In the genomic region with DNA sequence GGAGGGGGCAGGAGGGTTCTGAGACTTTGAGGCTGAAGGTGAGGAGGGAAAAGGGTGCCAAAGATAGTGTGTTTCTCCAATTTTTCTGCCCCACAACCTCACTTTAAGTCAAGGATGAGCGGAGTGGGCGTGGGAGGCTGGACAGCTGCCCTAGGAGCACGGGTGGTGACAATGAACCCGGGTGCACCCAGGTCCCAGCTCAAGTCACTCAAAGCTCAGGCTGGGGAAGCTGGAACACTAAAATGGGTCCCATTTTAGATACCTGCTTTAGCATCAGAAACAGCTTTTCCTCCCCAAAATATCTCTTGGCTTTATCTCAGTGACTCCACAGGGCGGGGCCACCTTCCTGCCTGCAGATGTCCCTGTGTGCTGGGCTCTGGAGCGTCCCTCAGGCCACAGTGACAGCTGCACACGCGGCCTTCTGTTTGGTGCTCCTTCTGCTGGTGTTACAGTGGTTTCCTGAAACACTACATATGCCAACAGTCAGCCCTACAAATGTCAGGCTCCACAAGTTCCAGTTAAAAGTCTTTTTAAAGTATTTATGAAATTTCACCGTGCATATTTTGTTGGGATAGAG, we compare ENCODE assay signal across 2 cellular contexts.
TF ChIP-seq lines count a peak whose summit lies in the region.

No MANE protein-coding gene starts in this region.

TF ChIP-seq in Ishikawa, 13 proteins besides CTCF, POLR2A, EP300 and RAD21 (continued from another document):
- TF ChIP-seq, protein P1, sequence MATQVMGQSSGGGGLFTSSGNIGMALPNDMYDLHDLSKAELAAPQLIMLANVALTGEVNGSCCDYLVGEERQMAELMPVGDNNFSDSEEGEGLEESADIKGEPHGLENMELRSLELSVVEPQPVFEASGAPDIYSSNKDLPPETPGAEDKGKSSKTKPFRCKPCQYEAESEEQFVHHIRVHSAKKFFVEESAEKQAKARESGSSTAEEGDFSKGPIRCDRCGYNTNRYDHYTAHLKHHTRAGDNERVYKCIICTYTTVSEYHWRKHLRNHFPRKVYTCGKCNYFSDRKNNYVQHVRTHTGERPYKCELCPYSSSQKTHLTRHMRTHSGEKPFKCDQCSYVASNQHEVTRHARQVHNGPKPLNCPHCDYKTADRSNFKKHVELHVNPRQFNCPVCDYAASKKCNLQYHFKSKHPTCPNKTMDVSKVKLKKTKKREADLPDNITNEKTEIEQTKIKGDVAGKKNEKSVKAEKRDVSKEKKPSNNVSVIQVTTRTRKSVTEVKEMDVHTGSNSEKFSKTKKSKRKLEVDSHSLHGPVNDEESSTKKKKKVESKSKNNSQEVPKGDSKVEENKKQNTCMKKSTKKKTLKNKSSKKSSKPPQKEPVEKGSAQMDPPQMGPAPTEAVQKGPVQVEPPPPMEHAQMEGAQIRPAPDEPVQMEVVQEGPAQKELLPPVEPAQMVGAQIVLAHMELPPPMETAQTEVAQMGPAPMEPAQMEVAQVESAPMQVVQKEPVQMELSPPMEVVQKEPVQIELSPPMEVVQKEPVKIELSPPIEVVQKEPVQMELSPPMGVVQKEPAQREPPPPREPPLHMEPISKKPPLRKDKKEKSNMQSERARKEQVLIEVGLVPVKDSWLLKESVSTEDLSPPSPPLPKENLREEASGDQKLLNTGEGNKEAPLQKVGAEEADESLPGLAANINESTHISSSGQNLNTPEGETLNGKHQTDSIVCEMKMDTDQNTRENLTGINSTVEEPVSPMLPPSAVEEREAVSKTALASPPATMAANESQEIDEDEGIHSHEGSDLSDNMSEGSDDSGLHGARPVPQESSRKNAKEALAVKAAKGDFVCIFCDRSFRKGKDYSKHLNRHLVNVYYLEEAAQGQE (IDR thresholded peaks at IDR 0.05; ENCODE audit: low read depth), result peak; percentile 34; the same call in 1 of the 2 replicates
- TF ChIP-seq CREB1 (IDR thresholded peaks at IDR 0.05; ENCODE audit: low read depth) (no peak), ZBTB7A (IDR thresholded peaks at IDR 0.05; ENCODE audit: low read depth) (no peak), TCF12 (IDR thresholded peaks at IDR 0.05; ENCODE audit: low read depth) (no peak), EGR1 (IDR thresholded peaks at IDR 0.05) (no peak)
TF ChIP-seq in Ishikawa: peak in this region for 1.

TF ChIP-seq in HepG2, 621 proteins besides CTCF, POLR2A, EP300 and RAD21 (continued from another document and continues in another):
- TF ChIP-seq, protein P2, sequence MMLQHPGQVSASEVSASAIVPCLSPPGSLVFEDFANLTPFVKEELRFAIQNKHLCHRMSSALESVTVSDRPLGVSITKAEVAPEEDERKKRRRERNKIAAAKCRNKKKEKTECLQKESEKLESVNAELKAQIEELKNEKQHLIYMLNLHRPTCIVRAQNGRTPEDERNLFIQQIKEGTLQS (CRISPR knock-in tag; IDR thresholded peaks at IDR 0.05), result no peak
- TF ChIP-seq, protein P3, sequence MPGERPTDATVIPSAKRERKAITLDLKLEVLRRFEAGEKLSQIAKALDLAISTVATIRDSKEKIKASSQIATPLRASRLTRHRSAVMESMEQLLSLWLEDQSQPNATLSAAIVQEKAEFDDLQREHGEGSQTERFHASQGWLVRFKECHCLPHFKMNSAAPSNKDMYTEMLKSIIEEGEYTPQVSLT (CRISPR knock-in tag; IDR thresholded peaks at IDR 0.05; ENCODE audit: borderline replicate concordance, low read depth), result no peak
- TF ChIP-seq NFE2L1 (CRISPR knock-in tag; IDR thresholded peaks at IDR 0.05; ENCODE audit: borderline replicate concordance), result no peak
- no peak for TF ChIP-seq ZNF451 (CRISPR knock-in tag; IDR thresholded peaks at IDR 0.05)
- no peak for TF ChIP-seq MED1 (CRISPR knock-in tag; IDR thresholded peaks at IDR 0.05)
- TF ChIP-seq, protein P4, sequence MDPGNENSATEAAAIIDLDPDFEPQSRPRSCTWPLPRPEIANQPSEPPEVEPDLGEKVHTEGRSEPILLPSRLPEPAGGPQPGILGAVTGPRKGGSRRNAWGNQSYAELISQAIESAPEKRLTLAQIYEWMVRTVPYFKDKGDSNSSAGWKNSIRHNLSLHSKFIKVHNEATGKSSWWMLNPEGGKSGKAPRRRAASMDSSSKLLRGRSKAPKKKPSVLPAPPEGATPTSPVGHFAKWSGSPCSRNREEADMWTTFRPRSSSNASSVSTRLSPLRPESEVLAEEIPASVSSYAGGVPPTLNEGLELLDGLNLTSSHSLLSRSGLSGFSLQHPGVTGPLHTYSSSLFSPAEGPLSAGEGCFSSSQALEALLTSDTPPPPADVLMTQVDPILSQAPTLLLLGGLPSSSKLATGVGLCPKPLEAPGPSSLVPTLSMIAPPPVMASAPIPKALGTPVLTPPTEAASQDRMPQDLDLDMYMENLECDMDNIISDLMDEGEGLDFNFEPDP (CRISPR knock-in tag; conservative IDR thresholded peaks at IDR 0.05), result no peak
- TF ChIP-seq, protein P5, sequence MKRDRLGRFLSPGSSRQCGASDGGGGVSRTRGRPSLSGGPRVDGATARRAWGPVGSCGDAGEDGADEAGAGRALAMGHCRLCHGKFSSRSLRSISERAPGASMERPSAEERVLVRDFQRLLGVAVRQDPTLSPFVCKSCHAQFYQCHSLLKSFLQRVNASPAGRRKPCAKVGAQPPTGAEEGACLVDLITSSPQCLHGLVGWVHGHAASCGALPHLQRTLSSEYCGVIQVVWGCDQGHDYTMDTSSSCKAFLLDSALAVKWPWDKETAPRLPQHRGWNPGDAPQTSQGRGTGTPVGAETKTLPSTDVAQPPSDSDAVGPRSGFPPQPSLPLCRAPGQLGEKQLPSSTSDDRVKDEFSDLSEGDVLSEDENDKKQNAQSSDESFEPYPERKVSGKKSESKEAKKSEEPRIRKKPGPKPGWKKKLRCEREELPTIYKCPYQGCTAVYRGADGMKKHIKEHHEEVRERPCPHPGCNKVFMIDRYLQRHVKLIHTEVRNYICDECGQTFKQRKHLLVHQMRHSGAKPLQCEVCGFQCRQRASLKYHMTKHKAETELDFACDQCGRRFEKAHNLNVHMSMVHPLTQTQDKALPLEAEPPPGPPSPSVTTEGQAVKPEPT (CRISPR knock-in tag; IDR thresholded peaks at IDR 0.05; ENCODE audit: low read depth), result no peak
- TF ChIP-seq, protein P6, sequence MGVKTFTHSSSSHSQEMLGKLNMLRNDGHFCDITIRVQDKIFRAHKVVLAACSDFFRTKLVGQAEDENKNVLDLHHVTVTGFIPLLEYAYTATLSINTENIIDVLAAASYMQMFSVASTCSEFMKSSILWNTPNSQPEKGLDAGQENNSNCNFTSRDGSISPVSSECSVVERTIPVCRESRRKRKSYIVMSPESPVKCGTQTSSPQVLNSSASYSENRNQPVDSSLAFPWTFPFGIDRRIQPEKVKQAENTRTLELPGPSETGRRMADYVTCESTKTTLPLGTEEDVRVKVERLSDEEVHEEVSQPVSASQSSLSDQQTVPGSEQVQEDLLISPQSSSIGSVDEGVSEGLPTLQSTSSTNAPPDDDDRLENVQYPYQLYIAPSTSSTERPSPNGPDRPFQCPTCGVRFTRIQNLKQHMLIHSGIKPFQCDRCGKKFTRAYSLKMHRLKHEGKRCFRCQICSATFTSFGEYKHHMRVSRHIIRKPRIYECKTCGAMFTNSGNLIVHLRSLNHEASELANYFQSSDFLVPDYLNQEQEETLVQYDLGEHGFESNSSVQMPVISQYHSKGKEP (CRISPR knock-in tag; IDR thresholded peaks at IDR 0.05), result no peak
- TF ChIP-seq SMAD9 (CRISPR knock-in tag; IDR thresholded peaks at IDR 0.05), result no peak
- no peak for TF ChIP-seq SIX1 (CRISPR knock-in tag; IDR thresholded peaks at IDR 0.05; ENCODE audit: borderline replicate concordance)
- TF ChIP-seq CBX2 (IDR thresholded peaks at IDR 0.05; ENCODE audit: low read depth, low read length), result no peak
- TF ChIP-seq CBX2 (CRISPR knock-in tag; IDR thresholded peaks at IDR 0.05; ENCODE audit: low read depth), result no peak
- no peak for TF ChIP-seq ZNF572 (CRISPR knock-in tag; IDR thresholded peaks at IDR 0.05)
- TF ChIP-seq MIER2 (CRISPR knock-in tag; IDR thresholded peaks at IDR 0.05), result no peak
- no peak for TF ChIP-seq HDAC2 (CRISPR knock-in tag; IDR thresholded peaks at IDR 0.05)
- no peak for TF ChIP-seq ONECUT2 (CRISPR knock-in tag; IDR thresholded peaks at IDR 0.05)
- TF ChIP-seq SAP130 (CRISPR knock-in tag; IDR thresholded peaks at IDR 0.05; ENCODE audit: low read depth), result peak; percentile 70
- no peak for TF ChIP-seq ZNF678 (CRISPR knock-in tag; IDR thresholded peaks at IDR 0.05)
- TF ChIP-seq NAIF1 (CRISPR knock-in tag; IDR thresholded peaks at IDR 0.05; ENCODE audit: borderline replicate concordance), result no peak
- no peak for TF ChIP-seq ZNF256 (CRISPR knock-in tag; conservative IDR thresholded peaks at IDR 0.05)
- no peak for TF ChIP-seq TBP (CRISPR knock-in tag; IDR thresholded peaks at IDR 0.05)
- no peak for TF ChIP-seq ZNF83 (CRISPR knock-in tag; IDR thresholded peaks at IDR 0.05; ENCODE audit: borderline replicate concordance)
- no peak for TF ChIP-seq ZNF546 (CRISPR knock-in tag; conservative IDR thresholded peaks at IDR 0.05)
- no peak for TF ChIP-seq ZNF331 (CRISPR knock-in tag; IDR thresholded peaks at IDR 0.05)
- TF ChIP-seq ZNF777 (CRISPR knock-in tag; IDR thresholded peaks at IDR 0.05), result 0 out of 2 replicates have a peak, but pooled peaks have one; percentile 25
- no peak for TF ChIP-seq TRIM24 (CRISPR knock-in tag; IDR thresholded peaks at IDR 0.05)
- TF ChIP-seq MEIS2 (CRISPR knock-in tag; IDR thresholded peaks at IDR 0.05), result 0 out of 2 replicates have a peak, but pooled peaks have one; percentile 36
- no peak for TF ChIP-seq ZBTB42 (CRISPR knock-in tag; IDR thresholded peaks at IDR 0.05)
- TF ChIP-seq, protein P7, sequence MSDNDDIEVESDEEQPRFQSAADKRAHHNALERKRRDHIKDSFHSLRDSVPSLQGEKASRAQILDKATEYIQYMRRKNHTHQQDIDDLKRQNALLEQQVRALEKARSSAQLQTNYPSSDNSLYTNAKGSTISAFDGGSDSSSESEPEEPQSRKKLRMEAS (IDR thresholded peaks at IDR 0.05), result peak; percentile 48; the same call in 1 of the 2 replicates
- no peak for TF ChIP-seq SIN3B (IDR thresholded peaks at IDR 0.05; ENCODE audit: low read length)
- no peak for TF ChIP-seq ZKSCAN1 (IDR thresholded peaks at IDR 0.05; ENCODE audit: low read length)
- TF ChIP-seq ZIK1 (CRISPR knock-in tag; IDR thresholded peaks at IDR 0.05; ENCODE audit: borderline replicate concordance, low read depth), result no peak
- TF ChIP-seq, protein P8, sequence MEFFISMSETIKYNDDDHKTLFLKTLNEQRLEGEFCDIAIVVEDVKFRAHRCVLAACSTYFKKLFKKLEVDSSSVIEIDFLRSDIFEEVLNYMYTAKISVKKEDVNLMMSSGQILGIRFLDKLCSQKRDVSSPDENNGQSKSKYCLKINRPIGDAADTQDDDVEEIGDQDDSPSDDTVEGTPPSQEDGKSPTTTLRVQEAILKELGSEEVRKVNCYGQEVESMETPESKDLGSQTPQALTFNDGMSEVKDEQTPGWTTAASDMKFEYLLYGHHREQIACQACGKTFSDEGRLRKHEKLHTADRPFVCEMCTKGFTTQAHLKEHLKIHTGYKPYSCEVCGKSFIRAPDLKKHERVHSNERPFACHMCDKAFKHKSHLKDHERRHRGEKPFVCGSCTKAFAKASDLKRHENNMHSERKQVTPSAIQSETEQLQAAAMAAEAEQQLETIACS (CRISPR knock-in tag; IDR thresholded peaks at IDR 0.05), result no peak
- no peak for TF ChIP-seq NPAS2 (CRISPR knock-in tag; IDR thresholded peaks at IDR 0.05; ENCODE audit: borderline replicate concordance)
- TF ChIP-seq ZNF253 (CRISPR knock-in tag; IDR thresholded peaks at IDR 0.05; ENCODE audit: borderline replicate concordance), result no peak
- no peak for TF ChIP-seq REPIN1 (CRISPR knock-in tag; IDR thresholded peaks at IDR 0.05; ENCODE audit: borderline replicate concordance, low read depth)
- peak; percentile 53; the same call in 1 of the 2 replicates for TF ChIP-seq ZFX (CRISPR knock-in tag; IDR thresholded peaks at IDR 0.05; ENCODE audit: low read depth)
- TF ChIP-seq ETV6 (CRISPR knock-in tag; conservative IDR thresholded peaks at IDR 0.05), result no peak
- no peak for TF ChIP-seq NFIB (CRISPR knock-in tag; IDR thresholded peaks at IDR 0.05; ENCODE audit: borderline replicate concordance)
- TF ChIP-seq, protein P9, sequence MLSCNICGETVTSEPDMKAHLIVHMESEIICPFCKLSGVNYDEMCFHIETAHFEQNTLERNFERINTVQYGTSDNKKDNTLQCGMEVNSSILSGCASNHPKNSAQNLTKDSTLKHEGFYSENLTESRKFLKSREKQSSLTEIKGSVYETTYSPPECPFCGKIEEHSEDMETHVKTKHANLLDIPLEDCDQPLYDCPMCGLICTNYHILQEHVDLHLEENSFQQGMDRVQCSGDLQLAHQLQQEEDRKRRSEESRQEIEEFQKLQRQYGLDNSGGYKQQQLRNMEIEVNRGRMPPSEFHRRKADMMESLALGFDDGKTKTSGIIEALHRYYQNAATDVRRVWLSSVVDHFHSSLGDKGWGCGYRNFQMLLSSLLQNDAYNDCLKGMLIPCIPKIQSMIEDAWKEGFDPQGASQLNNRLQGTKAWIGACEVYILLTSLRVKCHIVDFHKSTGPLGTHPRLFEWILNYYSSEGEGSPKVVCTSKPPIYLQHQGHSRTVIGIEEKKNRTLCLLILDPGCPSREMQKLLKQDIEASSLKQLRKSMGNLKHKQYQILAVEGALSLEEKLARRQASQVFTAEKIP (CRISPR knock-in tag; IDR thresholded peaks at IDR 0.05; ENCODE audit: borderline replicate concordance), result no peak
- no peak for TF ChIP-seq ZC3H13 (CRISPR knock-in tag; IDR thresholded peaks at IDR 0.05)
- TF ChIP-seq, protein P10, sequence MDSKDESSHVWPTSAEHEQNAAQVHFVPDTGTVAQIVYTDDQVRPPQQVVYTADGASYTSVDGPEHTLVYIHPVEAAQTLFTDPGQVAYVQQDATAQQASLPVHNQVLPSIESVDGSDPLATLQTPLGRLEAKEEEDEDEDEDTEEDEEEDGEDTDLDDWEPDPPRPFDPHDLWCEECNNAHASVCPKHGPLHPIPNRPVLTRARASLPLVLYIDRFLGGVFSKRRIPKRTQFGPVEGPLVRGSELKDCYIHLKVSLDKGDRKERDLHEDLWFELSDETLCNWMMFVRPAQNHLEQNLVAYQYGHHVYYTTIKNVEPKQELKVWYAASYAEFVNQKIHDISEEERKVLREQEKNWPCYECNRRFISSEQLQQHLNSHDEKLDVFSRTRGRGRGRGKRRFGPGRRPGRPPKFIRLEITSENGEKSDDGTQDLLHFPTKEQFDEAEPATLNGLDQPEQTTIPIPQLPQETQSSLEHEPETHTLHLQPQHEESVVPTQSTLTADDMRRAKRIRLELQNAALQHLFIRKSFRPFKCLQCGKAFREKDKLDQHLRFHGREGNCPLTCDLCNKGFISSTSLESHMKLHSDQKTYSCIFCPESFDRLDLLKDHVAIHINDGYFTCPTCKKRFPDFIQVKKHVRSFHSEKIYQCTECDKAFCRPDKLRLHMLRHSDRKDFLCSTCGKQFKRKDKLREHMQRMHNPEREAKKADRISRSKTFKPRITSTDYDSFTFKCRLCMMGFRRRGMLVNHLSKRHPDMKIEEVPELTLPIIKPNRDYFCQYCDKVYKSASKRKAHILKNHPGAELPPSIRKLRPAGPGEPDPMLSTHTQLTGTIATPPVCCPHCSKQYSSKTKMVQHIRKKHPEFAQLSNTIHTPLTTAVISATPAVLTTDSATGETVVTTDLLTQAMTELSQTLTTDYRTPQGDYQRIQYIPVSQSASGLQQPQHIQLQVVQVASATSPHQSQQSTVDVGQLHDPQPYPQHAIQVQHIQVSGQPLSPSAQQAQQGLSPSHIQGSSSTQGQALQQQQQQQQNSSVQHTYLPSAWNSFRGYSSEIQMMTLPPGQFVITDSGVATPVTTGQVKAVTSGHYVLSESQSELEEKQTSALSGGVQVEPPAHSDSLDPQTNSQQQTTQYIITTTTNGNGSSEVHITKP (CRISPR knock-in tag; IDR thresholded peaks at IDR 0.05; ENCODE audit: low read depth), result no peak
- TF ChIP-seq NFKB2 (CRISPR knock-in tag; IDR thresholded peaks at IDR 0.05; ENCODE audit: borderline replicate concordance), result peak; percentile 33; the same call in 1 of the 2 replicates
- no peak for TF ChIP-seq SMARCC2 (IDR thresholded peaks at IDR 0.05)
- no peak for TF ChIP-seq ATM (IDR thresholded peaks at IDR 0.05; ENCODE audit: borderline replicate concordance)
- TF ChIP-seq KDM4B (CRISPR knock-in tag; IDR thresholded peaks at IDR 0.05), result no peak
- peak; percentile 60; the same call in 1 of the 2 replicates for TF ChIP-seq ZNF263 (CRISPR knock-in tag; IDR thresholded peaks at IDR 0.05)
- no peak for TF ChIP-seq ZNF670 (CRISPR knock-in tag; IDR thresholded peaks at IDR 0.05; ENCODE audit: borderline replicate concordance)
